12 cellular contexts compared by ENCODE assay signal in the genomic region with DNA sequence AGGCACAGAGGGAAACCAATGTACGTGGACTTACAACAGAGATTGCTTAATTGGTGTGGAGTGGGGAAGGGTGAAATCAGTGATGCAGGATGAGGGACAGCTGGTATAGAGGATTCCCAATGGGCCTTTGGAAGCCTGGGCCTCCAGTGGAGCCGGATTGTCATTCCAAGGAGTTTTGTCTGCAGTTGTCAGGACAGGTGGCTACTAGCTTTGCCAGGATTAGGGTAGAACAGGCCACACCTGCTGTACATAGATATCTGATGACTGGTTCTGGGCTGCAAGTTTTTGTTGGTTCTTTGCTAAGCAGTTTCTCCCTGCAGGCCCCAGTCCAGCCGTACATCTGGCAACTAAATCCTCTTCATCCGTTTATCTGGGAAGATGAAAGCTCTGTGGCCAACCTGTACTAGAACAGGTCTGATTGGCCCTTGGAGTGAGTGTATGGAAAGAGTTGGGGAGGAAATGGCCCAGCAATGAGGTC. TPM values are rescaled to one million over a fixed set of nuclear protein-coding genes. Genes with fewer than 3 reads are reported as not detected.
DNase-seq lines count a peak whose midpoint lies in the region; ATAC-seq and TF ChIP-seq lines count a peak whose summit lies in the region.
"Had no signal": no experiment of that assay in that cellular context is flagged by ENCODE, and none has a peak within 500 bp of the region (broad histone marks: within the 10 kb centered on the region; RNA-seq: fewer than 3 reads in every experiment).

No MANE protein-coding gene starts in this region.

- H3K36me3 ChIP-seq in RWPE2 (ENCODE audit: low read depth) (peaks cover 78% of the 10 kb centered on the region), fibroblast of lung (ENCODE audit: control insufficient read depth, insufficient read depth, low read length) (peaks cover 6% of the 10 kb centered on the region), skeletal muscle satellite cell (ENCODE audit: insufficient read depth, low read length) (peaks cover 47% of the 10 kb centered on the region)

- H3K27ac ChIP-seq in RWPE2 (ENCODE audit: poor library complexity, severe bottlenecking), result peak overlapping the region; percentile 86
- H3K27ac ChIP-seq in fibroblast of lung (ENCODE audit: insufficient read depth, low read length), result peak overlapping the region; percentile 52
- H3K27ac ChIP-seq: sigmoid colon, vagina had no signal

- H4K20me1 ChIP-seq in fibroblast of lung (ENCODE audit: control insufficient read depth, extremely low read depth, insufficient read depth, low read length), result no peaks in the 10 kb centered on the region

- H3K79me2 ChIP-seq in fibroblast of lung (ENCODE audit: control insufficient read depth, insufficient read depth, low read length), result peaks cover 41% of the 10 kb centered on the region

- peaks cover 33% of the 10 kb centered on the region for H3K4me1 ChIP-seq in RWPE2 (ENCODE audit: insufficient read depth, poor library complexity, severe bottlenecking)
- peaks cover 7% of the 10 kb centered on the region for H3K4me1 ChIP-seq in fibroblast of lung (ENCODE audit: control insufficient read depth, extremely low read depth, insufficient read depth, low read length)
- H3K4me1 ChIP-seq in skeletal muscle satellite cell (ENCODE audit: control insufficient read depth, insufficient read depth, low read length), result peaks cover 45% of the 10 kb centered on the region

- no peak overlapping the region for H3K9ac ChIP-seq in fibroblast of lung (ENCODE audit: insufficient read depth, low read length)
- peak overlapping the region; percentile 52 for H3K9ac ChIP-seq in skeletal muscle satellite cell (ENCODE audit: low read depth, low read length)

- no peak overlapping the region for H2AFZ ChIP-seq in fibroblast of lung (ENCODE audit: low read length)

- TF ChIP-seq CTCF in HFF-Myc (IDR thresholded peaks at IDR 0.05; ENCODE audit: low read depth, low read length, missing control alignments) (no peak), RWPE2 (IDR thresholded peaks at IDR 0.05; ENCODE audit: poor library complexity, severe bottlenecking) (no peak), fibroblast of lung (conservative IDR thresholded peaks at IDR 0.05 in 1 of 2, IDR thresholded peaks at IDR 0.05 in 1 of 2; ENCODE audit: low read depth in 1 of 2, low read length in 2 of 2) (no peak)

- ATAC-seq in RWPE2 (ENCODE audit: low read depth) (peak; percentile 61), HG02938 (IDR thresholded peaks at IDR 0.05; ENCODE audit: unreplicated experiment) (no peak)

- peak; percentile 25 for DNase-seq in HFF-Myc (ENCODE audit: extremely low read depth, low read depth)
- DNase-seq in RWPE2 (ENCODE audit: low spot score), result peak; percentile 82
- peak; percentile 55 to 68 for DNase-seq in fibroblast of lung (ENCODE audit: low read depth in 2 of 2)
- DNase-seq in NCI-H2227 (lab: John Stamatoyannopoulos, UW; ENCODE audit: unreplicated experiment), result no peak
- no peak for DNase-seq in stimulated activated naive CD4-positive, alpha-beta T cell treated with Interleukin-2 at 50 U/mL for 16 hours (lab: John Stamatoyannopoulos, UW)
- DNase-seq: activated CD4-positive, CD25-positive, alpha-beta regulatory T cell; NCI-H1436; sigmoid colon had no signal

- no peaks in the 10 kb centered on the region for H3K9me3 ChIP-seq in RWPE2 (ENCODE audit: severe bottlenecking)
- H3K9me3 ChIP-seq in fibroblast of lung (ENCODE audit: control insufficient read depth, insufficient read depth, low read depth, low read length), result no peaks in the 10 kb centered on the region
- no peaks in the 10 kb centered on the region for H3K9me3 ChIP-seq in skeletal muscle satellite cell (replicated peaks; ENCODE audit: low read length)
- H3K9me3 ChIP-seq: sigmoid colon, vagina had no signal

- no peak overlapping the region for H3K4me3 ChIP-seq in HFF-Myc (replicated peaks; ENCODE audit: low read depth, low read length)
- no peak overlapping the region for H3K4me3 ChIP-seq in RWPE2 (ENCODE audit: severe bottlenecking)
- H3K4me3 ChIP-seq in fibroblast of lung (replicated peaks in 1 of 4; ENCODE audit: control extremely low read depth in 1 of 4, insufficient read depth in 1 of 4, low read depth in 3 of 4, low read length in 4 of 4), result no peak overlapping the region
- H3K4me3 ChIP-seq in skeletal muscle satellite cell (ENCODE audit: low read length), result no peak overlapping the region
- H3K4me3 ChIP-seq: lung, sigmoid colon, vagina had no signal

- H3K27me3 ChIP-seq in RWPE2 (ENCODE audit: insufficient read depth, poor library complexity, severe bottlenecking) (no peaks in the 10 kb centered on the region), fibroblast of lung (ENCODE audit: control insufficient read depth, insufficient read depth, low read length) (no peaks in the 10 kb centered on the region), skeletal muscle satellite cell (ENCODE audit: control insufficient read depth, insufficient read depth, low read length) (no peaks in the 10 kb centered on the region)
- H3K27me3 ChIP-seq: sigmoid colon, vagina had no signal

- H3K4me2 ChIP-seq in fibroblast of lung (ENCODE audit: extremely low read depth, insufficient read depth, low read length), result no peak overlapping the region
- H3K4me2 ChIP-seq in skeletal muscle satellite cell (ENCODE audit: low read length), result peak overlapping the region; percentile 96

RNA-seq across cellular contexts. Expression of a gene that starts 4.3 kb away (rescaled TPM):
- total RNA-seq in fibroblast of lung, result 10.6 and 11.0 TPM in 2 replicates
- polyA plus RNA-seq in fibroblast of lung, result 22.4 and 30.8 TPM in 2 replicates
- 15.2 and 22.4 TPM in 2 replicates for polyA plus RNA-seq in fibroblast of lung (2012)
- polyA minus RNA-seq in fibroblast of lung (ENCODE audit: low replicate concordance), result 29.7 and 50.2 TPM in 2 replicates
- 26.6 and 31.0 TPM in 2 replicates for total RNA-seq in skeletal muscle satellite cell (2012; rRNA removed)

RNA-seq across cellular contexts. Expression of a gene that starts 4.5 kb away (rescaled TPM):
- total RNA-seq in fibroblast of lung, result 18.0 and 19.8 TPM in 2 replicates
- 4.7 and 7.2 TPM in 2 replicates for polyA plus RNA-seq in fibroblast of lung
- polyA plus RNA-seq in fibroblast of lung (2012), result 3.7 and 5.2 TPM in 2 replicates
- 1.9 and 2.5 TPM in 2 replicates for polyA minus RNA-seq in fibroblast of lung (ENCODE audit: low replicate concordance)
- 10.0 and 16.0 TPM in 2 replicates for total RNA-seq in skeletal muscle satellite cell (2012; rRNA removed)

Comparison
In these comparisons a context has a peak if more than half of its experiments do, and no peak if none do; other contexts are left out.
1. DNase-seq: peak in HFF-Myc (single experiment), RWPE2 (single experiment) and fibroblast of lung (2 of 2); none in NCI-H2227 (single experiment) and stimulated activated naive CD4-positive, alpha-beta T cell treated with Interleukin-2 at 50 U/mL for 16 hours (single experiment).